1 cellular context compared by ENCODE assay signal in genomic region chr6:3403244-3404154, GRCh38.
TF ChIP-seq lines count a peak whose summit lies in the region.

No MANE protein-coding gene starts in this region.

TF ChIP-seq in HepG2, 621 proteins besides CTCF, POLR2A, EP300 and RAD21 (continued from another document and continues in another):
- TF ChIP-seq HDAC1 (CRISPR knock-in tag; IDR thresholded peaks at IDR 0.05) (peak; percentile 97), ZNF792 (CRISPR knock-in tag; IDR thresholded peaks at IDR 0.05) (peak; percentile 97; the same call in 1 of the 2 replicates), NONO (IDR thresholded peaks at IDR 0.05) (no peak), NONO (CRISPR knock-in tag; conservative IDR thresholded peaks at IDR 0.05) (peak; percentile 94), ZNF567 (CRISPR knock-in tag; IDR thresholded peaks at IDR 0.05; ENCODE audit: borderline replicate concordance) (no peak), ZBTB43 (CRISPR knock-in tag; conservative IDR thresholded peaks at IDR 0.05) (peak; percentile 94), ZNF784 (CRISPR knock-in tag; IDR thresholded peaks at IDR 0.05; ENCODE audit: borderline replicate concordance) (no peak; the same call in 1 of the 2 replicates), FIP1L1 (IDR thresholded peaks at IDR 0.05; ENCODE audit: borderline replicate concordance, insufficient read depth, low read depth, low read length) (no peak), ZFP37 (CRISPR knock-in tag; IDR thresholded peaks at IDR 0.05; ENCODE audit: borderline replicate concordance) (peak; percentile 91; the same call in 1 of the 2 replicates), ZNF580 (CRISPR knock-in tag; IDR thresholded peaks at IDR 0.05; ENCODE audit: borderline replicate concordance, low read depth) (peak; percentile 96), ZNF83 (CRISPR knock-in tag; IDR thresholded peaks at IDR 0.05; ENCODE audit: borderline replicate concordance) (no peak), KIAA2018 (CRISPR knock-in tag; IDR thresholded peaks at IDR 0.05; ENCODE audit: borderline replicate concordance) (0 out of 2 replicates have a peak, but pooled peaks have one; percentile 61), ZNF136 (CRISPR knock-in tag; IDR thresholded peaks at IDR 0.05; ENCODE audit: low read depth) (peak; percentile 74; the same call in 1 of the 2 replicates), ELF3 (CRISPR knock-in tag; IDR thresholded peaks at IDR 0.05) (peak; percentile 99), ZXDC (CRISPR knock-in tag; IDR thresholded peaks at IDR 0.05) (peak; percentile 45; the same call in 1 of the 2 replicates), ZBTB21 (CRISPR knock-in tag; IDR thresholded peaks at IDR 0.05) (peak; percentile 35; the same call in 1 of the 2 replicates), ZNF382 (CRISPR knock-in tag; IDR thresholded peaks at IDR 0.05; ENCODE audit: borderline replicate concordance) (no peak), TCF12 (IDR thresholded peaks at IDR 0.05) (no peak), TCF12 (CRISPR knock-in tag; IDR thresholded peaks at IDR 0.05) (peak; percentile 96; the same call in 1 of the 2 replicates), ZNF652 (CRISPR knock-in tag; IDR thresholded peaks at IDR 0.05; ENCODE audit: borderline replicate concordance, low read depth) (peak; percentile 82), ZNF317 (CRISPR knock-in tag; IDR thresholded peaks at IDR 0.05) (peak; percentile 88), ZNF510 (CRISPR knock-in tag; IDR thresholded peaks at IDR 0.05; ENCODE audit: low read depth) (no peak; the same call in 1 of the 2 replicates), IRF1 (CRISPR knock-in tag; IDR thresholded peaks at IDR 0.05; ENCODE audit: low read depth) (no peak), SKI (IDR thresholded peaks at IDR 0.05; ENCODE audit: partially characterized antibody) (peak; percentile 92), PRDM15 (CRISPR knock-in tag; IDR thresholded peaks at IDR 0.05) (no peak), AHDC1 (CRISPR knock-in tag; IDR thresholded peaks at IDR 0.05; ENCODE audit: borderline replicate concordance) (peak; percentile 99), ZNF329 (CRISPR knock-in tag; IDR thresholded peaks at IDR 0.05; ENCODE audit: low read depth) (no peak), MLX (CRISPR knock-in tag; IDR thresholded peaks at IDR 0.05) (peak; percentile 95)
